In the genomic region with DNA sequence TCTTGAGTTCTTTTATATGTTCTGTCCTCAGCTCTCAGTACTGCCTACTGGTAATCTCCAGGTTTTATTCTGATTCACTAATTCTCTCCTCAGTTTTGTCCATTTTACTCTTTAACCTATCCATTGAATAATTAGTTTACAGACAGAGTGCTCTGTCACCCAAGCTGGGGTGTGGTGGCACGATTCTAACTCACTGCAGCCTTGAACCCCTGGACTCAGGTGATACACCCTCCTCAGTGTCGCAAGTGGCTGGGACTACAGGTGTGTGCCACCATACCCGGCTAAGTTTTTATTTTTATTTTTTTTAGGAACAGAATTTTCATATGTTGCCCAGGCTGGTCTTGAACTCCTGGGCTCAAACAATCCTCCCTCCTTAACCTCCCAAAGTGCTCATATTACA, we compare ENCODE assay signal across 1 cellular context.
A peak's percentile ranks its signal among the peaks of the same experiment; 100 is the strongest.
TF ChIP-seq lines count a peak whose summit lies in the region.

No MANE protein-coding gene starts in this region.

TF ChIP-seq in HepG2, 621 proteins besides CTCF, POLR2A, EP300 and RAD21:
- TF ChIP-seq HNF4A (CRISPR knock-in tag; IDR thresholded peaks at IDR 0.05) (peak; percentile 39; the same call in 1 of the 2 replicates), SNAPC2 (CRISPR knock-in tag; IDR thresholded peaks at IDR 0.05) (no peak), PAWR (CRISPR knock-in tag; IDR thresholded peaks at IDR 0.05; ENCODE audit: borderline replicate concordance) (no peak), ZFAT (CRISPR knock-in tag; conservative IDR thresholded peaks at IDR 0.05) (no peak)
